In the genomic region with DNA sequence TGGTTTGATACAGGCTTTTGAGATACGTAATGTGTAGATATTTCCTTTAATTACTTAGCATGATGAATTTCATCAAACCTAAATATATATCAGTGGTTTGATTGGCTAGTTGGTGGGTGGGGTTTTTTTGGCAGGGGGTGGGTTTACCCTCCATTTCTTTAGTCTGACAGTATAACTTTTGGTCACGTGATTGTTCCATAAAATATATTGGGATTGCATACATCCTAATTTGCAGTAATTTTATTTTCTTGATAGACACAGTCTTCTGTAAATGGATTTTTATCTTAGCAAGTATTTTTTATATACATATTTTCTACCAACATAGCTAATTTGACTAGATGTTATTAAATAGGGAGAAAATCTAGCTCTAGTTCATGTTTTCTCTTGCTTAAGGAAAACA, we compare ENCODE assay signal across 35 cellular contexts.
"Had no signal": no experiment of that assay in that cellular context is flagged by ENCODE, and none has a peak within 500 bp of the region (broad histone marks: within the 10 kb centered on the region; RNA-seq: fewer than 3 reads in every experiment).

No MANE protein-coding gene starts in this region.

- H3K27me3 ChIP-seq: MG63 had no signal

- DNase-seq: Karpas-422, MG63, MM.1S, MV-4-11, NCI-H1048, NCI-H1092, NCI-H1092 treated with DMSO at 0.1 percent for 48 hours, NCI-H1105, NCI-H1105 treated with DMSO at 0.1 percent for 48 hours, NCI-H1417, NCI-H1417 treated with DMSO at 0.1 percent for 48 hours, NCI-H1436, NCI-H146, NCI-H1694, NCI-H1694 treated with DMSO at 0.1 percent for 48 hours, NCI-H187, NCI-H187 treated with DMSO at 0.1 percent for 48 hours, NCI-H1930, NCI-H2029, NCI-H2029 treated with DMSO at 0.1 percent for 48 hours, NCI-H2081, NCI-H2081 treated with DMSO at 0.1 percent for 48 hours, NCI-H2107, NCI-H2171, NCI-H2171 treated with DMSO at 0.1 percent for 48 hours, NCI-H2227 treated with DMSO at 0.1 percent for 48 hours, NCI-H226, NCI-H345, NCI-H446, NCI-H446 treated with DMSO at 0.1 percent for 48 hours, NCI-H510A, NCI-H510A treated with DMSO at 0.1 percent for 48 hours, NCI-H524, NCI-H524 treated with DMSO at 0.1 percent for 48 hours had no signal

- H3K4me3 ChIP-seq: MG63 had no signal

- H3K4me2 ChIP-seq: KMS-11 had no signal

- H3K36me3 ChIP-seq: MG63 had no signal

- H3K27ac ChIP-seq: KMS-11 had no signal

- H3K9ac ChIP-seq: KMS-11 had no signal

- H3K9me3 ChIP-seq: MG63 had no signal
